8 cellular contexts compared by ENCODE assay signal in the genomic region with DNA sequence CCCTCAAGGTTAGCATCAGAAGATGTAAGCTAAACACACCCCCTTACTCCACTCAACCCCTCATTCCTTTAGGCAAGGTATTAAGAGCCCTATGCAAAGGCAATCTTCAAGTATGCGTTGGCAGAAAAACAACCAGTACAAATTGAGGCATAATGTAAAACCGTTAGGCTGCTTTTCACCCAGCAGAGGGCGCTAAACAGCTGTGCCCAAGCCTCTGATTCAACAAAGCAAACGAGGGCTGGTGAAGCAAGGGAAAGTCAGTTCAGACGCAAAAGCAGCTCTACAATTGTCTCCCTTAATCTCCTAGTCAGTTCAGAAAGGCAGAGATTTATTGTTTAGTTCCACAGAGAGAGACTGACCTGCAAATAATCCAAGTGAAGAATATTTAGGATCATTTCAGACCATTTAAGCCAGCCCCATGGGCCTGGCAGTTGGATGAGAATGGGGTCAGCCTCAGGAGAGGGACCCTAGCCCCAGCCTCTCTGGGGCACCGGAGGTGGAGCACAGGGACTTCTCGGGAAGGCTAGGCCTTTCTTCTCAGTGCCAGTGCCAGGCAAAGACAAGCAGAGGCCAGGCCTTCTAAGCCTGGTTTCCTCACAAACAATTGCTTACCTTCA. TPM values are rescaled to one million over a fixed set of nuclear protein-coding genes. Genes with fewer than 3 reads are reported as not detected.
DNase-seq lines count a peak whose midpoint lies in the region; ATAC-seq, FAIRE-seq and TF ChIP-seq lines count a peak whose summit lies in the region.

No MANE protein-coding gene starts in this region.

- H3K4me3 Mint-ChIP-seq in activated CD8-positive, alpha-beta memory T cell treated with anti-CD3 and anti-CD28 coated beads, Interleukin-2, amount 10 ng/mL, durations not matched to agents 7 days and 5 days: no peak overlapping the region
- H3K4me3 Mint-ChIP-seq in endothelial cell (ENCODE audit: unreplicated experiment): no peak overlapping the region

- H3K9me3 ChIP-seq in HUES6 (ENCODE audit: control insufficient read depth, insufficient read depth, low read depth, low read length): no peaks in the 10 kb centered on the region

- peak overlapping the region; percentile 3 for H3K9ac ChIP-seq in HUES6 (ENCODE audit: low read length)

- FAIRE-seq in G401.6 (lab: Jason Lieb, UNC): peak; percentile 97

- H3K4me1 ChIP-seq in HUES6 (ENCODE audit: control insufficient read depth, insufficient read depth, low read length): peaks cover 17% of the 10 kb centered on the region; the same call in 1 of the 2 replicates

- peak; percentile 88 for ATAC-seq in activated CD8-positive, alpha-beta memory T cell treated with anti-CD3 and anti-CD28 coated beads, Interleukin-2, amount 10 ng/mL, durations not matched to agents 7 days and 5 days
- no peak for ATAC-seq in GM21737 (IDR thresholded peaks at IDR 0.05; ENCODE audit: unreplicated experiment)

- H3K36me3 ChIP-seq in HUES6 (ENCODE audit: control insufficient read depth, insufficient read depth, low read length): no peaks in the 10 kb centered on the region

- no peaks in the 10 kb centered on the region for H3K36me3 Mint-ChIP-seq in activated CD8-positive, alpha-beta memory T cell treated with anti-CD3 and anti-CD28 coated beads, Interleukin-2, amount 10 ng/mL, durations not matched to agents 7 days and 5 days
- H3K36me3 Mint-ChIP-seq in endothelial cell (ENCODE audit: low read depth, unreplicated experiment): no peaks in the 10 kb centered on the region

- DNase-seq in NOMO-1 treated with DMSO at 0.1 percent for 48 hours (lab: John Stamatoyannopoulos, UW; ENCODE audit: unreplicated experiment): peak; percentile 73
- peak; percentile 82 for DNase-seq in activated CD8-positive, alpha-beta memory T cell treated with anti-CD3 and anti-CD28 coated beads, Interleukin-2, amount 10 ng/mL, durations not matched to agents 7 days and 5 days
- DNase-seq in endothelial cell (ENCODE audit: low spot score): peak; percentile 60
- peak; percentile 87 for DNase-seq in midbrain (lab: John Stamatoyannopoulos, UW)
- peak; percentile 52 to 54 for DNase-seq in stimulated activated CD8-positive, alpha-beta memory T cell treated with anti-CD3 and anti-CD28 coated beads, Interleukin-4, amount 100 ng/mL, for 4 hours (ENCODE audit: low read depth in 2 of 2, low spot score in 1 of 2)

- TF ChIP-seq CTCF in endothelial cell (IDR thresholded peaks at IDR 0.05; ENCODE audit: unreplicated experiment): peak; percentile 89

- peak overlapping the region; percentile 62 for H3K27ac Mint-ChIP-seq in activated CD8-positive, alpha-beta memory T cell treated with anti-CD3 and anti-CD28 coated beads, Interleukin-2, amount 10 ng/mL, durations not matched to agents 7 days and 5 days
- no peak overlapping the region for H3K27ac Mint-ChIP-seq in endothelial cell (ENCODE audit: unreplicated experiment)

- no peaks in the 10 kb centered on the region for H3K9me3 Mint-ChIP-seq in activated CD8-positive, alpha-beta memory T cell treated with anti-CD3 and anti-CD28 coated beads, Interleukin-2, amount 10 ng/mL, durations not matched to agents 7 days and 5 days (ENCODE audit: low read depth)
- H3K9me3 Mint-ChIP-seq in endothelial cell (ENCODE audit: unreplicated experiment): no peaks in the 10 kb centered on the region

- CTCF ChIA-PET in activated CD8-positive, alpha-beta memory T cell treated with anti-CD3 and anti-CD28 coated beads, Interleukin-2, amount 10 ng/mL, durations not matched to agents 7 days and 5 days (lab: Charles Lee): interaction anchor here (0.6 to 2.4 kb wide), 36 partner anchors 8 to 346 kb away, joined by 3 to 19 read pairs (median 4); a partner anchor contains a TSS

- no peak overlapping the region for H3K27ac ChIP-seq in HUES6 (ENCODE audit: low read depth, low read length)

- H3K4me3 ChIP-seq in HUES6 (ENCODE audit: low read depth, low read length): no peak overlapping the region

- H3K27me3 Mint-ChIP-seq in activated CD8-positive, alpha-beta memory T cell treated with anti-CD3 and anti-CD28 coated beads, Interleukin-2, amount 10 ng/mL, durations not matched to agents 7 days and 5 days: no peaks in the 10 kb centered on the region
- H3K27me3 Mint-ChIP-seq in endothelial cell (ENCODE audit: unreplicated experiment): no peaks in the 10 kb centered on the region

- no peaks in the 10 kb centered on the region for H3K27me3 ChIP-seq in HUES6 (ENCODE audit: control insufficient read depth, insufficient read depth, low read length)

- peaks cover 30% of the 10 kb centered on the region for H3K4me1 Mint-ChIP-seq in activated CD8-positive, alpha-beta memory T cell treated with anti-CD3 and anti-CD28 coated beads, Interleukin-2, amount 10 ng/mL, durations not matched to agents 7 days and 5 days
- peaks cover 14% of the 10 kb centered on the region for H3K4me1 Mint-ChIP-seq in endothelial cell (ENCODE audit: unreplicated experiment)

RNA-seq across cellular contexts. Expression of a gene that starts 23.5 kb away (rescaled TPM):
- 10 to 100 TPM; 39.9 to 45.4 TPM for total RNA-seq in activated CD8-positive, alpha-beta memory T cell treated with anti-CD3 and anti-CD28 coated beads, Interleukin-2, amount 10 ng/mL, durations not matched to agents 7 days and 5 days
- 72.0 TPM for total RNA-seq in endothelial cell (ENCODE audit: unreplicated experiment)
